ENCODE assay signal across 17 cellular contexts in genomic region chr1:157196245-157196543, GRCh38. TPM values are rescaled to one million over a fixed set of nuclear protein-coding genes. Genes with fewer than 3 reads are reported as not detected.
A peak's percentile ranks its signal among the peaks of the same experiment; 100 is the strongest.
DNase-seq lines count a peak whose midpoint lies in the region; ATAC-seq, FAIRE-seq and TF ChIP-seq lines count a peak whose summit lies in the region.
"Had no signal": no experiment of that assay in that cellular context is flagged by ENCODE, and none has a peak within 500 bp of the region (broad histone marks: within the 10 kb centered on the region; RNA-seq: fewer than 3 reads in every experiment).

No MANE protein-coding gene starts in this region.

- H2BK15ac ChIP-seq in mesenchymal stem cell (ENCODE audit: low read depth, poor library complexity, severe bottlenecking) = no peak overlapping the region

- H3K4me2 ChIP-seq in HCT116 (ENCODE audit: low read length) (no peak overlapping the region), KMS-11 (peak overlapping the region; percentile 59), GM12878 (ENCODE audit: control insufficient read depth, insufficient read depth) (no peak overlapping the region), mesenchymal stem cell (ENCODE audit: low read length, poor library complexity, severe bottlenecking) (no peak overlapping the region)

- H3K27me3 Mint-ChIP-seq in activated T-helper 17 cell treated with anti-CD3 and anti-CD28 coated beads, Interleukin-2, amount 50 U/mL, for 72 hours = peaks cover 33% of the 10 kb centered on the region

- H3K36me3 ChIP-seq in HCT116 (ENCODE audit: control insufficient read depth in 1 of 2, insufficient read depth in 2 of 2, low read length in 2 of 2) (no peaks in the 10 kb centered on the region), KMS-11 (ENCODE audit: insufficient read depth) (no peaks in the 10 kb centered on the region), GM12878 (ENCODE audit: control insufficient read depth in 2 of 2, insufficient read depth in 2 of 2, low read length in 1 of 2) (no peaks in the 10 kb centered on the region), mesenchymal stem cell (ENCODE audit: control insufficient read depth in 1 of 2, insufficient read depth in 2 of 2, low read depth in 1 of 2, low read length in 2 of 2) (no peaks in the 10 kb centered on the region)
- H3K36me3 ChIP-seq: BE2C, HAP-1 had no signal

- H3K18ac ChIP-seq in mesenchymal stem cell (ENCODE audit: low read depth in 1 of 2, low read length in 2 of 2) = no peak overlapping the region

- no peak overlapping the region for H2BK12ac ChIP-seq in mesenchymal stem cell (ENCODE audit: low read length in 2 of 2)

- RAD21 ChIA-PET in HCT116 (lab: Charles Lee; ENCODE audit: low non-redundant PET in 1 of 2, low total read pairs in 2 of 2, uncharacterized antibody in 2 of 2, unreplicated experiment in 2 of 2) = no interaction called here
- RAD21 ChIA-PET in GM12878 (lab: Charles Lee; ENCODE audit: unreplicated experiment) = interaction anchor here (0.6 to 4.3 kb wide), 22 partner anchors 8 to 928 kb away, joined by 3 to 23 read pairs (median 4); no protein-coding TSS in a partner anchor

- TF ChIP-seq POLR2A in HCT116 (IDR thresholded peaks at IDR 0.05; ENCODE audit: borderline replicate concordance, extremely low read depth, insufficient read depth, insufficient read length) = no peak
- TF ChIP-seq POLR2A in GM12878 (IDR thresholded peaks at IDR 0.05; ENCODE audit: low read depth, low read length) = no peak

- CTCF ChIA-PET in HCT116 (lab: Charles Lee) (interaction anchor here (1.1 to 1.7 kb wide), 4 partner anchors 9 to 925 kb away, joined by 3 to 5 read pairs (median 3); no protein-coding TSS in a partner anchor), GM12878 (lab: Yijun Ruan, JAX) (interaction anchor here (0.7 to 20.2 kb wide), 46 partner anchors 7 to 392 kb away, joined by 3 to 349 read pairs (median 5); no protein-coding TSS in a partner anchor)

- BruUV-seq in HCT116 (replicated peaks; lab: Mats Ljungman, UMichigan) (no TSS peak), GM12878 (replicated peaks; lab: Mats Ljungman, UMichigan) (no TSS peak)

- TF ChIP-seq EP300 in GM12878 (IDR thresholded peaks at IDR 0.05; ENCODE audit: borderline replicate concordance in 1 of 2, control insufficient read depth in 1 of 2, low read depth in 2 of 2, low read length in 2 of 2) = no peak

- peak overlapping the region; percentile 19 for H2AFZ ChIP-seq in HCT116 (ENCODE audit: low read depth, low read length, poor library complexity, severe bottlenecking)
- H2AFZ ChIP-seq in KMS-11 (ENCODE audit: low read depth) = peak overlapping the region; percentile 39; the same call in 1 of the 2 replicates
- H2AFZ ChIP-seq in GM12878 (ENCODE audit: control insufficient read depth, low read depth, low read length) = no peak overlapping the region
- H2AFZ ChIP-seq in mesenchymal stem cell (ENCODE audit: low read depth, low read length) = no peak overlapping the region

- H3K9ac ChIP-seq in HCT116 (ENCODE audit: low read length) = no peak overlapping the region
- no peak overlapping the region for H3K9ac ChIP-seq in KMS-11
- H3K9ac ChIP-seq in GM12878 (ENCODE audit: control insufficient read depth, insufficient read depth, low read length) = no peak overlapping the region
- no peak overlapping the region for H3K9ac ChIP-seq in mesenchymal stem cell (ENCODE audit: low read length)

- peaks cover 2% of the 10 kb centered on the region; the same call in 1 of the 2 replicates for H3K27me3 ChIP-seq in HCT116 (ENCODE audit: insufficient read depth, low read length)
- no peaks in the 10 kb centered on the region for H3K27me3 ChIP-seq in KMS-11 (ENCODE audit: insufficient read depth, low read depth)
- no peaks in the 10 kb centered on the region for H3K27me3 ChIP-seq in GM12878 (replicated peaks in 1 of 2; ENCODE audit: control insufficient read depth in 2 of 2, insufficient read depth in 2 of 2, low read length in 1 of 2)
- peaks cover 28 to 55% of the 10 kb centered on the region in 2 experiments for H3K27me3 ChIP-seq in mesenchymal stem cell (ENCODE audit: control insufficient read depth in 1 of 2, insufficient read depth in 1 of 2, low read length in 2 of 2)

- no peak for FAIRE-seq in GM12878 (lab: Jason Lieb, UNC)
- FAIRE-seq: A204.1 had no signal

- no peak overlapping the region for H4K91ac ChIP-seq in mesenchymal stem cell (ENCODE audit: low read length)

- H3K4me3 ChIP-seq in HCT116 (replicated peaks in 1 of 2; ENCODE audit: low read depth in 1 of 2, low read length in 2 of 2) = no peak overlapping the region
- H3K4me3 ChIP-seq in KMS-11 (IDR thresholded peaks at IDR 0.05; ENCODE audit: insufficient read depth, low read depth, low read length) = no peak overlapping the region
- H3K4me3 ChIP-seq in GM12878 = no peak overlapping the region
- H3K4me3 ChIP-seq in mesenchymal stem cell (ENCODE audit: insufficient read depth in 1 of 2, low read depth in 1 of 2, low read length in 2 of 2) = no peak overlapping the region
- H3K4me3 ChIP-seq: HAP-1 had no signal

- no peaks in the 10 kb centered on the region for H3K9me3 Mint-ChIP-seq in activated T-helper 17 cell treated with anti-CD3 and anti-CD28 coated beads, Interleukin-2, amount 50 U/mL, for 72 hours
- H3K9me3 Mint-ChIP-seq: CD8-positive, alpha-beta memory T cell had no signal

- H4K20me1 ChIP-seq in HCT116 (ENCODE audit: insufficient read depth) = no peaks in the 10 kb centered on the region
- no peaks in the 10 kb centered on the region for H4K20me1 ChIP-seq in KMS-11 (ENCODE audit: insufficient read depth)
- H4K20me1 ChIP-seq in GM12878 (ENCODE audit: control insufficient read depth, insufficient read depth) = no peaks in the 10 kb centered on the region

- no peak overlapping the region for H3K14ac ChIP-seq in mesenchymal stem cell (ENCODE audit: low read length in 2 of 2)

- POLR2A ChIA-PET in HCT116 (lab: Charles Lee) (no interaction called here), GM12878 (lab: Charles Lee) (interaction anchor here (1.0 kb wide), 1 partner anchor 15 kb away, joined by 3 read pairs; no protein-coding TSS in a partner anchor)

- intact Hi-C loops in HCT116 (cut with micrococcal nuclease) (loop anchor here (10.0 kb wide), 1 partner anchor 929 kb away; a partner anchor contains a TSS), GM12878 (cut with micrococcal nuclease; ENCODE audit: unreplicated experiment) (loop anchor here (5.0 kb wide), 1 partner anchor 111 kb away; no protein-coding TSS in a partner anchor)

- TF ChIP-seq CTCF in HCT116 (IDR thresholded peaks at IDR 0.05 in 2 of 3, conservative IDR thresholded peaks at IDR 0.05 in 1 of 3; ENCODE audit: borderline replicate concordance in 1 of 3, insufficient read depth in 1 of 3, low read depth in 2 of 3, low read length in 2 of 3) (no peak), KMS-11 (conservative IDR thresholded peaks at IDR 0.05; ENCODE audit: low read depth, low read length) (no peak), GM12878 (IDR thresholded peaks at IDR 0.05 in 2 of 3, conservative IDR thresholded peaks at IDR 0.05 in 1 of 3; ENCODE audit: control insufficient read depth in 2 of 3, extremely low read depth in 1 of 3, insufficient read depth in 1 of 3, low read depth in 3 of 3, low read length in 3 of 3) (no peak)

- H3K79me1 ChIP-seq in mesenchymal stem cell (replicated peaks; ENCODE audit: low read length, poor library complexity, severe bottlenecking) = no peaks in the 10 kb centered on the region

- no peak overlapping the region for H4K8ac ChIP-seq in mesenchymal stem cell (ENCODE audit: low read length)

- H2BK120ac ChIP-seq in mesenchymal stem cell (ENCODE audit: low read depth, low read length) = no peak overlapping the region

- no peak for ATAC-seq in HCT116
- peak; percentile 32; the same call in 2 of the 3 replicates for ATAC-seq in GM12878
- ATAC-seq in HG02981 (IDR thresholded peaks at IDR 0.05; ENCODE audit: unreplicated experiment) = no peak
- no peak for ATAC-seq in activated T-helper 17 cell treated with anti-CD3 and anti-CD28 coated beads, Interleukin-2, amount 50 U/mL, for 72 hours (replicated peaks)
- no peak for ATAC-seq in HG02970 (IDR thresholded peaks at IDR 0.05; ENCODE audit: low FRiP score, unreplicated experiment)

- H3K27ac ChIP-seq in HCT116 (ENCODE audit: low read depth, low read length) (no peak overlapping the region), KMS-11 (no peak overlapping the region; the same call in 1 of the 2 replicates), GM12878 (ENCODE audit: control insufficient read depth, insufficient read depth) (no peak overlapping the region), mesenchymal stem cell (ENCODE audit: low read length, poor library complexity, severe bottlenecking) (no peak overlapping the region)

- WGBS in GM12878 (ENCODE audit: insufficient coverage, insufficient replicate concordance, low lambda C conversion rate, missing lambda C conversion rate) = 26% methylated on average over 2 of the region's 2 CpGs
- WGBS in mesenchymal stem cell = 79% methylated on average over 2 of the region's 2 CpGs

- H3K36me3 Mint-ChIP-seq in activated T-helper 17 cell treated with anti-CD3 and anti-CD28 coated beads, Interleukin-2, amount 50 U/mL, for 72 hours (ENCODE audit: low read depth) = no peaks in the 10 kb centered on the region
- H3K36me3 Mint-ChIP-seq: CD4-positive, CD25-positive, alpha-beta regulatory T cell; CD8-positive, alpha-beta memory T cell had no signal

- H3K79me2 ChIP-seq in HCT116 (ENCODE audit: insufficient read depth, low read length) (no peaks in the 10 kb centered on the region), KMS-11 (ENCODE audit: insufficient read depth, low read depth) (no peaks in the 10 kb centered on the region), GM12878 (ENCODE audit: control insufficient read depth, insufficient read depth, low read length) (no peaks in the 10 kb centered on the region)

- H2AK5ac ChIP-seq in mesenchymal stem cell (ENCODE audit: low read length, severe bottlenecking) = no peak overlapping the region

- H3K23ac ChIP-seq in mesenchymal stem cell (ENCODE audit: low read length in 2 of 2) = no peak overlapping the region

- H2BK5ac ChIP-seq in mesenchymal stem cell (ENCODE audit: low read depth, low read length, poor library complexity, severe bottlenecking) = no peak overlapping the region

- H3K9me3 ChIP-seq in HCT116 (ENCODE audit: control insufficient read depth in 1 of 2, insufficient read depth in 1 of 2, low read depth in 1 of 2, low read length in 2 of 2) = no peaks in the 10 kb centered on the region
- no peaks in the 10 kb centered on the region for H3K9me3 ChIP-seq in GM12878 (replicated peaks; ENCODE audit: control insufficient read depth, insufficient read depth, low read length)
- no peaks in the 10 kb centered on the region for H3K9me3 ChIP-seq in mesenchymal stem cell (ENCODE audit: control insufficient read depth, low read length)
- H3K9me3 ChIP-seq: BE2C, HAP-1 had no signal

- in situ Hi-C loops in GM12878 (cut with MboI) = no loop called here

- H3K27ac Mint-ChIP-seq in activated T-helper 17 cell treated with anti-CD3 and anti-CD28 coated beads, Interleukin-2, amount 50 U/mL, for 72 hours = no peak overlapping the region
- H3K27ac Mint-ChIP-seq: CD4-positive, CD25-positive, alpha-beta regulatory T cell; CD8-positive, alpha-beta memory T cell had no signal

- H3K4me3 Mint-ChIP-seq in activated T-helper 17 cell treated with anti-CD3 and anti-CD28 coated beads, Interleukin-2, amount 50 U/mL, for 72 hours = no peak overlapping the region
- H3K4me3 Mint-ChIP-seq: CD4-positive, CD25-positive, alpha-beta regulatory T cell; CD8-positive, alpha-beta memory T cell had no signal

- H3K9me2 ChIP-seq in HCT116 (ENCODE audit: insufficient read depth) = no peaks in the 10 kb centered on the region

- TF ChIP-seq RAD21 in HCT116 (IDR thresholded peaks at IDR 0.05; ENCODE audit: low read depth) = no peak
- no peak for TF ChIP-seq RAD21 in GM12878 (IDR thresholded peaks at IDR 0.05; ENCODE audit: insufficient read depth, low read depth, low read length)

- H3K4me1 ChIP-seq in HCT116 (ENCODE audit: control insufficient read depth in 1 of 2, insufficient read depth in 2 of 2, low read length in 2 of 2) (peaks cover 0 to 5% of the 10 kb centered on the region in 2 experiments; a peak in 1 of 4 replicates), KMS-11 (ENCODE audit: low read depth, poor library complexity, severe bottlenecking) (peaks cover 30% of the 10 kb centered on the region), GM12878 (ENCODE audit: control insufficient read depth, insufficient read depth, low read length) (no peaks in the 10 kb centered on the region), mesenchymal stem cell (ENCODE audit: control insufficient read depth, insufficient read depth, low read depth, low read length) (no peaks in the 10 kb centered on the region)
- H3K4me1 ChIP-seq: BE2C, HAP-1 had no signal

- H3K4ac ChIP-seq in mesenchymal stem cell (ENCODE audit: low read depth in 1 of 2, low read length in 2 of 2) = no peak overlapping the region

- DNase-seq in HCT116 (ENCODE audit: low read depth, low spot score) (no peak), GM12878 (ENCODE audit: low read depth, low spot score) (no peak), islet precursor cell (peak; percentile 44), mesenchymal stem cell (no peak)
- DNase-seq: BE2C; C1 segment of cervical spinal cord; CD4-positive, CD25-positive, alpha-beta regulatory T cell; CD8-positive, alpha-beta memory T cell; COR-L47; DND-41; KG1 had no signal

- SMC1A ChIA-PET in GM12878 (lab: Charles Lee; ENCODE audit: uncharacterized antibody, unreplicated experiment) = interaction anchor here (0.6 to 4.5 kb wide), 32 partner anchors 9 to 310 kb away, joined by 3 to 23 read pairs (median 5); no protein-coding TSS in a partner anchor

- H3K4me1 Mint-ChIP-seq in activated T-helper 17 cell treated with anti-CD3 and anti-CD28 coated beads, Interleukin-2, amount 50 U/mL, for 72 hours = no peaks in the 10 kb centered on the region

RNA-seq across cellular contexts. Expression of gene ETV3, which starts 58.0 kb away (rescaled TPM):
- total RNA-seq in HCT116 (2021; ENCODE audit: unreplicated experiment) (21.2 TPM), GM12878 (2014; rRNA removed) (6.9 and 7.9 TPM in 2 replicates), GM12878 (2014; rRNA removed; fragmentation: Illumina TruSeq; extraction: Trizol) (9.4 and 9.6 TPM in 2 replicates), GM12878 (2021) (13.8 and 15.8 TPM in 2 replicates)
- 10.0 and 11.0 TPM in 2 replicates for polyA plus RNA-seq in HCT116 (2012)
- total RNA-seq in GM12878 (2013; cell fraction: nucleolus; rRNA removed) = 47.0 and 52.6 TPM in 2 replicates
- 4.2 TPM for polyA plus RNA-seq in GM12878 (2011; ENCODE audit: low read depth)
- polyA plus RNA-seq in GM12878 (2011; rRNA removed) (10.6 and 10.7 TPM in 2 replicates), GM12878 (2014; fragmentation: Illumina TruSeq; extraction: Trizol) (8.2 and 8.6 TPM in 2 replicates), GM12878 (2014; fragmentation: Nextera tagmentation; extraction: Ambion mirVana) (1 to 10 TPM; 1.7 to 2.9 TPM), GM12878 (2014; rRNA removed) (6.1 and 6.4 TPM in 2 replicates), GM12878 (2016; fragmentation: Nextera tagmentation; extraction: Ambion mirVana) (1 to 10 TPM; 3.6 to 4.6 TPM)
- 5.7 and 6.2 TPM in 2 replicates for polyA plus RNA-seq in GM12878 (2011; cell fraction: cytosol; rRNA removed)
- polyA plus RNA-seq in GM12878 (2011; cell fraction: nucleus; rRNA removed) = 10.2 and 11.6 TPM in 2 replicates
- 6.7 and 7.3 TPM in 2 replicates for polyA plus RNA-seq in GM12878 (2012)
- polyA minus RNA-seq in GM12878 (2011; rRNA and poly(A)+ RNA removed) = 22.7 and 23.6 TPM in 2 replicates
- polyA minus RNA-seq in GM12878 (2011; cell fraction: cytosol; rRNA and poly(A)+ RNA removed) = 6.9 and 10.4 TPM in 2 replicates
- 15.6 and 26.3 TPM in 2 replicates for polyA minus RNA-seq in GM12878 (2011; cell fraction: nucleus; rRNA and poly(A)+ RNA removed)
- polyA plus RNA-seq in mesenchymal stem cell (2013, experiment 1 of 2) = 9.1 TPM
- 8.6 TPM for polyA plus RNA-seq in mesenchymal stem cell (2013, experiment 2 of 2)
- 10 to 100 TPM; 18.4 to 39.4 TPM for total RNA-seq in activated T-helper 17 cell treated with anti-CD3 and anti-CD28 coated beads, Interleukin-2, amount 50 U/mL, for 72 hours

Comparison
In these comparisons a context has a peak if more than half of its experiments do, and no peak if none do; other contexts are left out.
1. H2AFZ ChIP-seq: peak in HCT116 (single experiment) and KMS-11 (single experiment); none in GM12878 (single experiment) and mesenchymal stem cell (single experiment).